ENCODE assay signal across 1 cellular context in genomic region chr5:150626853-150627276, GRCh38.
TF ChIP-seq lines count a peak whose summit lies in the region.

No MANE protein-coding gene starts in this region.

TF ChIP-seq in GM12878, 131 proteins besides CTCF, POLR2A, EP300 and RAD21:
- no peak for TF ChIP-seq RB1 (IDR thresholded peaks at IDR 0.05; ENCODE audit: borderline replicate concordance)
- TF ChIP-seq ZNF384 (IDR thresholded peaks at IDR 0.05; ENCODE audit: borderline replicate concordance, low read depth, low read length), result no peak
- TF ChIP-seq FOXM1 (IDR thresholded peaks at IDR 0.05; ENCODE audit: low read depth, low read length), result no peak
- no peak for TF ChIP-seq IRF3 (IDR thresholded peaks at IDR 0.05)
- no peak for TF ChIP-seq PRDM15 (CRISPR knock-in tag; IDR thresholded peaks at IDR 0.05)
